In the genomic region with DNA sequence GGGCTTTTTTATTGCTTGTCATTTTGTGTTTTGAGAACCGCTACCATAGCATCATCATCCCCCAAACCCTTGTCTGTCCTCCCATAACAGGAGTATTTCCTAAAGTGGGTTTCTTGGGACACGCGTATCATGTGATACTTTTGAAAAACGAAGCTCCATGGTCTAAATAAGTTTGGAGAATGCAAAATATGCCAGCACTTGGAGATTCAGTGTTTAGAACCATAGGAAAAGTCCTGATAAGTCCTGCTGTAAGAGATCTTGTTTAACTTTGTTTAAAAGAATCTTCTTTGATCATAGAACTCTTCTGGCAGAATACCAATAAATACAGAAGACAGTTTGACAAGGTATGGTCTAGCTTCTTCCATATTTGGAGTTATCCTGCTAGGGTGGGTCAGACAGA, we compare ENCODE assay signal across 23 cellular contexts.
"Had no signal": no experiment of that assay in that cellular context is flagged by ENCODE, and none has a peak within 500 bp of the region (broad histone marks: within the 10 kb centered on the region; RNA-seq: fewer than 3 reads in every experiment).

No MANE protein-coding gene starts in this region.

- H3K36me3 ChIP-seq: adrenal gland, breast epithelium, SJSA1 had no signal

- H3K9me3 ChIP-seq: adrenal gland, breast epithelium, SJSA1 had no signal

- H3K9me3 Mint-ChIP-seq: activated CD8-positive, alpha-beta T cell treated with anti-CD3 and anti-CD28 coated beads for 36 hours; activated naive CD8-positive, alpha-beta T cell treated with anti-CD3 and anti-CD28 coated beads, Interleukin-2, amount 10 ng/mL, durations not matched to agents 7 days and 5 days; IgD-negative memory B cell had no signal

- ATAC-seq: activated CD4-positive, CD25-positive, alpha-beta regulatory T cell treated with anti-CD3 and anti-CD28 coated beads, Interleukin-2, amount 50 U/mL, for 24 hours; activated CD8-positive, alpha-beta T cell treated with anti-CD3 and anti-CD28 coated beads for 36 hours; PC-3; SK-N-SH treated with all-trans-retinoic acid at 6 μM for 48 hours had no signal

- H3K27ac Mint-ChIP-seq: activated CD8-positive, alpha-beta T cell treated with anti-CD3 and anti-CD28 coated beads for 36 hours; activated naive CD8-positive, alpha-beta T cell treated with anti-CD3 and anti-CD28 coated beads, Interleukin-2, amount 10 ng/mL, durations not matched to agents 7 days and 5 days; IgD-negative memory B cell had no signal

- H3K27ac ChIP-seq: adrenal gland, breast epithelium, KMS-11, SJSA1 had no signal

- H3K4me3 ChIP-seq: adrenal gland, breast epithelium, SJSA1 had no signal

- H3K27me3 ChIP-seq: adrenal gland, breast epithelium, SJSA1 had no signal

- DNase-seq: activated CD4-positive, alpha-beta T cell treated with anti-CD3 and anti-CD28 coated beads for 4 hours; activated CD8-positive, alpha-beta memory T cell treated with anti-CD3 and anti-CD28 coated beads, Interleukin-2, amount 50 U/mL, for 4 hours; activated CD8-positive, alpha-beta T cell treated with anti-CD3 and anti-CD28 coated beads for 36 hours; activated naive CD4-positive, alpha-beta T cell treated with anti-CD3 and anti-CD28 coated beads, Interleukin-2, amount 50 U/mL, for 16 hours; activated naive CD8-positive, alpha-beta T cell treated with anti-CD3 and anti-CD28 coated beads, Interleukin-2, amount 10 ng/mL, durations not matched to agents 7 days and 5 days; adrenal gland; anterior cingulate cortex; NCI-H1092; NCI-H2029; NCI-H2107; NCI-H2171 treated with DMSO at 0.1 percent for 48 hours; NCI-H226; NCI-H526; NK-92 treated with Interleukin-12 subunit alpha and Interleukin-12 subunit beta, amount 100 ng/mL, for 24 hours; PC-3; SHP77; SW 1271 had no signal

- H3K4me3 Mint-ChIP-seq: activated CD8-positive, alpha-beta T cell treated with anti-CD3 and anti-CD28 coated beads for 36 hours; activated naive CD8-positive, alpha-beta T cell treated with anti-CD3 and anti-CD28 coated beads, Interleukin-2, amount 10 ng/mL, durations not matched to agents 7 days and 5 days; IgD-negative memory B cell had no signal

- H3K27me3 Mint-ChIP-seq: activated CD8-positive, alpha-beta T cell treated with anti-CD3 and anti-CD28 coated beads for 36 hours; activated naive CD8-positive, alpha-beta T cell treated with anti-CD3 and anti-CD28 coated beads, Interleukin-2, amount 10 ng/mL, durations not matched to agents 7 days and 5 days had no signal

- H3K4me1 Mint-ChIP-seq: IgD-negative memory B cell had no signal

- H3K36me3 Mint-ChIP-seq: activated naive CD8-positive, alpha-beta T cell treated with anti-CD3 and anti-CD28 coated beads, Interleukin-2, amount 10 ng/mL, durations not matched to agents 7 days and 5 days had no signal
